Comparison of ENCODE assay signal across 19 cellular contexts in the genomic region with DNA sequence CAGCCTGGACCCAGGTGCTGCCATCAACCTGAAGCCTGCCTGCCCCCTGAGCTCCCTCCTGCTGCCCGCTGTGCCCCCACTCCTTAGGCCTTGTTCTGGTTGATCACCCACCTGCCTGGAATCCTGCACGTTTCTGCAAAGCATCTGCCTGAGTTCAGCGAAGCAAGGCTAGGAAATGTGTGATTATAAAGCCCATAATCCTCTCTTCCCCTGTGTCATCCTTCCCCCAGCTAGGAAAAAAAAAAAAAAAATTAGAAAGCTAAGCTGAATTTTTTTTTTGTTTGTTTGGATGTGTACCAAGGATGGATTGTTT.
DNase-seq lines count a peak whose midpoint lies in the region; ATAC-seq, FAIRE-seq and TF ChIP-seq lines count a peak whose summit lies in the region.
"Had no signal": no experiment of that assay in that cellular context is flagged by ENCODE, and none has a peak within 500 bp of the region (broad histone marks: within the 10 kb centered on the region; RNA-seq: fewer than 3 reads in every experiment).

No MANE protein-coding gene starts in this region.

- H4K8ac ChIP-seq in neuronal stem cell (ENCODE audit: low read depth, low read length) = no peak overlapping the region

- no peak overlapping the region for H3K9ac ChIP-seq in neuronal stem cell (ENCODE audit: low read depth, low read length, poor library complexity)
- H3K9ac ChIP-seq: BLaER1 treated with 17β-estradiol and CSF1 and Interleukin-3, amounts not matched to agents 10 nM and 100 nM; SK-N-SH had no signal

- H3K4me3 Mint-ChIP-seq in Caco-2 (ENCODE audit: unreplicated experiment) = peak overlapping the region; percentile 68
- no peak overlapping the region for H3K4me3 Mint-ChIP-seq in T-helper 17 cell
- H3K4me3 Mint-ChIP-seq: activated CD4-positive, alpha-beta T cell treated with anti-CD3 and anti-CD28 coated beads for 36 hours; central memory CD8-positive, alpha-beta T cell; natural killer cell treated with Interleukin-12 subunit alpha and Interleukin-12 subunit beta and Interleukin-15 and Interleukin-18, amount 100 ng/mL, for 72 hours had no signal

- CTCF ChIA-PET in Caco-2 (lab: Charles Lee) = interaction anchor here (0.6 to 2.6 kb wide), 15 partner anchors 16 to 948 kb away, joined by 3 to 27 read pairs (median 5); a partner anchor contains a TSS

- H3K36me3 Mint-ChIP-seq in Caco-2 (ENCODE audit: insufficient read depth, unreplicated experiment) (peaks cover 14% of the 10 kb centered on the region), T-helper 17 cell (ENCODE audit: low read depth) (no peaks in the 10 kb centered on the region)
- H3K36me3 Mint-ChIP-seq: natural killer cell treated with Interleukin-12 subunit alpha and Interleukin-12 subunit beta and Interleukin-15 and Interleukin-18, amount 100 ng/mL, for 72 hours had no signal

- H2BK12ac ChIP-seq in neuronal stem cell (ENCODE audit: low read length) = no peak overlapping the region

- intact Hi-C loops in Caco-2 (cut with micrococcal nuclease; ENCODE audit: unreplicated experiment) = loop anchor here (1.0 kb wide), 1 partner anchor 46 kb away; no protein-coding TSS in a partner anchor

- H2BK120ac ChIP-seq in neuronal stem cell (ENCODE audit: low read depth, low read length) = no peak overlapping the region

- no peak overlapping the region for H3K4me2 ChIP-seq in neuronal stem cell (ENCODE audit: insufficient read depth, low read length, poor library complexity, severe bottlenecking)
- H3K4me2 ChIP-seq: BLaER1 treated with 17β-estradiol and CSF1 and Interleukin-3, amounts not matched to agents 10 nM and 100 nM; SK-N-SH had no signal

- no peak overlapping the region for H3K27ac ChIP-seq in neuronal stem cell (replicated peaks; ENCODE audit: low read length)
- H3K27ac ChIP-seq: BLaER1 treated with 17β-estradiol and CSF1 and Interleukin-3, amounts not matched to agents 10 nM and 100 nM; thoracic aorta had no signal

- H3K4me1 Mint-ChIP-seq in Caco-2 (ENCODE audit: low read depth, unreplicated experiment) (peaks cover 34% of the 10 kb centered on the region), T-helper 17 cell (no peaks in the 10 kb centered on the region)
- H3K4me1 Mint-ChIP-seq: activated CD4-positive, alpha-beta T cell treated with anti-CD3 and anti-CD28 coated beads for 36 hours; central memory CD8-positive, alpha-beta T cell had no signal

- H3K14ac ChIP-seq in neuronal stem cell (ENCODE audit: low read length) = no peak overlapping the region

- no peak for ATAC-seq in T-helper 17 cell
- ATAC-seq: activated CD4-positive, alpha-beta T cell treated with anti-CD3 and anti-CD28 coated beads for 36 hours; left ventricle myocardium superior; natural killer cell treated with Interleukin-12 subunit alpha and Interleukin-12 subunit beta and Interleukin-15 and Interleukin-18, amount 100 ng/mL, for 72 hours had no signal

- 0 out of 2 replicates have a peak overlapping the region, but pooled peaks have one; percentile 10 for H3K4me3 ChIP-seq in Caco-2 (ENCODE audit: low read depth, low read length)
- no peak overlapping the region for H3K4me3 ChIP-seq in neuronal stem cell (ENCODE audit: low read length in 2 of 2)
- H3K4me3 ChIP-seq: BLaER1 treated with 17β-estradiol and CSF1 and Interleukin-3, amounts not matched to agents 10 nM and 100 nM; HAP-1; thoracic aorta had no signal

- peak; percentile 74 for FAIRE-seq in RCC 7860 (lab: Jason Lieb, UNC)
- FAIRE-seq: GM18507 had no signal

- H3K4me1 ChIP-seq in Caco-2 = peaks cover 32% of the 10 kb centered on the region
- H3K4me1 ChIP-seq in neuronal stem cell (ENCODE audit: control insufficient read depth in 2 of 2, insufficient read depth in 1 of 2, low read depth in 1 of 2, low read length in 2 of 2) = peaks cover 0 to 9% of the 10 kb centered on the region in 2 donors
- H3K4me1 ChIP-seq: BLaER1 treated with 17β-estradiol and CSF1 and Interleukin-3, amounts not matched to agents 10 nM and 100 nM; HAP-1 had no signal

- no peak overlapping the region for H3K4ac ChIP-seq in neuronal stem cell (ENCODE audit: low read length)

- H2BK5ac ChIP-seq in neuronal stem cell (ENCODE audit: low read length) = no peak overlapping the region

- BruUV-seq in Caco-2 (replicated peaks; lab: Mats Ljungman, UMichigan) = no TSS peak

- H3K36me3 ChIP-seq in Caco-2 (ENCODE audit: control insufficient read depth, insufficient read depth, low read length) = no peaks in the 10 kb centered on the region
- no peaks in the 10 kb centered on the region for H3K36me3 ChIP-seq in neuronal stem cell (replicated peaks in 1 of 2; ENCODE audit: control insufficient read depth in 2 of 2, insufficient read depth in 2 of 2, low read length in 2 of 2)
- H3K36me3 ChIP-seq: BLaER1 treated with 17β-estradiol and CSF1 and Interleukin-3, amounts not matched to agents 10 nM and 100 nM; HAP-1; thoracic aorta had no signal

- POLR2A ChIA-PET in Caco-2 (lab: Charles Lee) = interaction anchor here (0.5 to 3.2 kb wide), 13 partner anchors 9 to 201 kb away, joined by 3 to 49 read pairs (median 5); a partner anchor contains a TSS

- peak overlapping the region; percentile 98 for H3K27ac Mint-ChIP-seq in Caco-2 (ENCODE audit: unreplicated experiment)
- no peak overlapping the region for H3K27ac Mint-ChIP-seq in T-helper 17 cell
- H3K27ac Mint-ChIP-seq: activated CD4-positive, alpha-beta T cell treated with anti-CD3 and anti-CD28 coated beads for 36 hours; natural killer cell treated with Interleukin-12 subunit alpha and Interleukin-12 subunit beta and Interleukin-15 and Interleukin-18, amount 100 ng/mL, for 72 hours had no signal

- no peak overlapping the region for H2BK15ac ChIP-seq in neuronal stem cell (ENCODE audit: low read length)

- peak overlapping the region; percentile 17 for H2AFZ ChIP-seq in neuronal stem cell (ENCODE audit: low read length)

- H3K27me3 Mint-ChIP-seq in Caco-2 (ENCODE audit: insufficient read depth, unreplicated experiment) (no peaks in the 10 kb centered on the region), T-helper 17 cell (no peaks in the 10 kb centered on the region)
- H3K27me3 Mint-ChIP-seq: central memory CD8-positive, alpha-beta T cell; natural killer cell treated with Interleukin-12 subunit alpha and Interleukin-12 subunit beta and Interleukin-15 and Interleukin-18, amount 100 ng/mL, for 72 hours had no signal

- no CpG with 5 or more reads among the region's 3 CpGs for WGBS in neuronal stem cell (ENCODE audit: extremely low coverage in 2 of 2, insufficient read length in 2 of 2, insufficient replicate concordance in 1 of 2), 2 donors

- H3K9me3 Mint-ChIP-seq in Caco-2 (ENCODE audit: unreplicated experiment) = no peaks in the 10 kb centered on the region

- H3K9me3 ChIP-seq in Caco-2 (no peaks in the 10 kb centered on the region), neuronal stem cell (replicated peaks in 1 of 2; ENCODE audit: control insufficient read depth in 2 of 2, insufficient read depth in 1 of 2, low read depth in 1 of 2, low read length in 2 of 2) (no peaks in the 10 kb centered on the region), T-helper 17 cell (ENCODE audit: control insufficient read depth, low read length, poor library complexity, severe bottlenecking) (no peaks in the 10 kb centered on the region)
- H3K9me3 ChIP-seq: BLaER1 treated with 17β-estradiol and CSF1 and Interleukin-3, amounts not matched to agents 10 nM and 100 nM; HAP-1; SK-N-SH; thoracic aorta had no signal

- no peak for DNase-seq in Caco-2
- peak; percentile 56 for DNase-seq in RCC 7860 (ENCODE audit: low spot score)
- peak; percentile 71 for DNase-seq in kidney tubule cell (ENCODE audit: low spot score)
- DNase-seq in neuronal stem cell (ENCODE audit: low spot score) = no peak
- DNase-seq in T-helper 17 cell = no peak
- DNase-seq in NCI-H1930 (lab: John Stamatoyannopoulos, UW) = no peak
- no peak for DNase-seq in C1 segment of cervical spinal cord (lab: John Stamatoyannopoulos, UW)
- DNase-seq: activated CD4-positive, alpha-beta T cell treated with anti-CD3 and anti-CD28 coated beads for 36 hours; activated gamma-delta T cell treated with Interleukin-2 at 50 U/mL for 16 hours; left ventricle myocardium superior; SK-N-SH; stimulated activated CD4-positive, alpha-beta T cell treated with anti-CD3 and anti-CD28 coated beads, Interleukin-4, amount 100 ng/mL, for 4 hours; stimulated activated naive CD4-positive, alpha-beta T cell had no signal

- H3K18ac ChIP-seq in neuronal stem cell (ENCODE audit: low read length) = no peak overlapping the region

- no peaks in the 10 kb centered on the region for H3K27me3 ChIP-seq in Caco-2 (replicated peaks; ENCODE audit: control insufficient read depth, insufficient read depth, low read length)
- peaks cover 0 to 5% (median 0%) of the 10 kb centered on the region in 3 experiments for H3K27me3 ChIP-seq in neuronal stem cell (ENCODE audit: control insufficient read depth in 3 of 3, insufficient read depth in 3 of 3, low read depth in 1 of 3, low read length in 3 of 3)
- H3K27me3 ChIP-seq: BLaER1 treated with 17β-estradiol and CSF1 and Interleukin-3, amounts not matched to agents 10 nM and 100 nM had no signal

- no peak overlapping the region for H4K91ac ChIP-seq in neuronal stem cell (ENCODE audit: low read depth, low read length, poor library complexity)

- H3K23ac ChIP-seq in neuronal stem cell (ENCODE audit: low read depth, low read length, poor library complexity) = no peak overlapping the region

- H3K79me1 ChIP-seq in neuronal stem cell (ENCODE audit: low read depth, low read length) = no peaks in the 10 kb centered on the region

- H2AK5ac ChIP-seq in neuronal stem cell (ENCODE audit: low read depth, low read length) = no peak overlapping the region

- no peak for TF ChIP-seq CTCF in Caco-2 (IDR thresholded peaks at IDR 0.05; ENCODE audit: insufficient read depth in 1 of 2, low read depth in 1 of 2, low read length in 1 of 2, severe bottlenecking in 1 of 2, unreplicated experiment in 1 of 2)

Comparison
In these comparisons a context has a peak if more than half of its experiments do, and no peak if none do; other contexts are left out.
1. DNase-seq: peak in RCC 7860 (single experiment) and kidney tubule cell (single experiment); none in Caco-2 (0 of 2), neuronal stem cell (single experiment), T-helper 17 cell (0 of 3), NCI-H1930 (0 of 2) and C1 segment of cervical spinal cord (0 of 14).